Comparison of ENCODE assay signal across 1 cellular context in genomic region chr4:109395694-109396093, GRCh38.
A peak's percentile ranks its signal among the peaks of the same experiment; 100 is the strongest.
TF ChIP-seq lines count a peak whose summit lies in the region.

No MANE protein-coding gene starts in this region.

TF ChIP-seq in K562, 482 proteins besides CTCF, POLR2A, EP300 and RAD21 (continued from another document):
- TF ChIP-seq CUX1 (CRISPR knock-in tag; IDR thresholded peaks at IDR 0.05), result no peak
- TF ChIP-seq PTBP1 (IDR thresholded peaks at IDR 0.05; ENCODE audit: low read depth, low read length), result no peak
- TF ChIP-seq NFRKB (IDR thresholded peaks at IDR 0.05; ENCODE audit: low read depth), result no peak
- TF ChIP-seq MTA2 (IDR thresholded peaks at IDR 0.05; ENCODE audit: low read depth), result no peak
- no peak for TF ChIP-seq ZNF696 (CRISPR knock-in tag; conservative IDR thresholded peaks at IDR 0.05)
- no peak for TF ChIP-seq NR1H2 (CRISPR knock-in tag; IDR thresholded peaks at IDR 0.05)
- TF ChIP-seq, protein P1, sequence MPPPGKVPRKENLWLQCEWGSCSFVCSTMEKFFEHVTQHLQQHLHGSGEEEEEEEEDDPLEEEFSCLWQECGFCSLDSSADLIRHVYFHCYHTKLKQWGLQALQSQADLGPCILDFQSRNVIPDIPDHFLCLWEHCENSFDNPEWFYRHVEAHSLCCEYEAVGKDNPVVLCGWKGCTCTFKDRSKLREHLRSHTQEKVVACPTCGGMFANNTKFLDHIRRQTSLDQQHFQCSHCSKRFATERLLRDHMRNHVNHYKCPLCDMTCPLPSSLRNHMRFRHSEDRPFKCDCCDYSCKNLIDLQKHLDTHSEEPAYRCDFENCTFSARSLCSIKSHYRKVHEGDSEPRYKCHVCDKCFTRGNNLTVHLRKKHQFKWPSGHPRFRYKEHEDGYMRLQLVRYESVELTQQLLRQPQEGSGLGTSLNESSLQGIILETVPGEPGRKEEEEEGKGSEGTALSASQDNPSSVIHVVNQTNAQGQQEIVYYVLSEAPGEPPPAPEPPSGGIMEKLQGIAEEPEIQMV (tag; conservative IDR thresholded peaks at IDR 0.05; ENCODE audit: low read depth), result peak; percentile 63; the same call in 1 of the 2 replicates
- TF ChIP-seq GTF3C2 (IDR thresholded peaks at IDR 0.05; ENCODE audit: borderline replicate concordance, extremely low read depth, insufficient read length), result no peak
- TF ChIP-seq, protein P2, sequence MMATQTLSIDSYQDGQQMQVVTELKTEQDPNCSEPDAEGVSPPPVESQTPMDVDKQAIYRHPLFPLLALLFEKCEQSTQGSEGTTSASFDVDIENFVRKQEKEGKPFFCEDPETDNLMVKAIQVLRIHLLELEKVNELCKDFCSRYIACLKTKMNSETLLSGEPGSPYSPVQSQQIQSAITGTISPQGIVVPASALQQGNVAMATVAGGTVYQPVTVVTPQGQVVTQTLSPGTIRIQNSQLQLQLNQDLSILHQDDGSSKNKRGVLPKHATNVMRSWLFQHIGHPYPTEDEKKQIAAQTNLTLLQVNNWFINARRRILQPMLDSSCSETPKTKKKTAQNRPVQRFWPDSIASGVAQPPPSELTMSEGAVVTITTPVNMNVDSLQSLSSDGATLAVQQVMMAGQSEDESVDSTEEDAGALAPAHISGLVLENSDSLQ (IDR thresholded peaks at IDR 0.05), result 0 out of 2 replicates have a peak, but pooled peaks have one; percentile 6
- no peak for TF ChIP-seq PURB (CRISPR knock-in tag; IDR thresholded peaks at IDR 0.05; ENCODE audit: low read depth)
- no peak for TF ChIP-seq MEIS2 (IDR thresholded peaks at IDR 0.05; ENCODE audit: partially characterized antibody)
- no peak for TF ChIP-seq HIVEP1 (CRISPR knock-in tag; IDR thresholded peaks at IDR 0.05)
- TF ChIP-seq ZBTB5 (IDR thresholded peaks at IDR 0.05), result peak; percentile 89
- TF ChIP-seq CC2D1A (IDR thresholded peaks at IDR 0.05), result peak; percentile 87
- no peak for TF ChIP-seq NR2C1 (IDR thresholded peaks at IDR 0.05)
- no peak for TF ChIP-seq NR2C1 (tag; IDR thresholded peaks at IDR 0.05)
- no peak for TF ChIP-seq ZNF143 (CRISPR knock-in tag; IDR thresholded peaks at IDR 0.05)
- no peak for TF ChIP-seq PYGO2 (tag; IDR thresholded peaks at IDR 0.05)
